8 cellular contexts compared by ENCODE assay signal in the genomic region with DNA sequence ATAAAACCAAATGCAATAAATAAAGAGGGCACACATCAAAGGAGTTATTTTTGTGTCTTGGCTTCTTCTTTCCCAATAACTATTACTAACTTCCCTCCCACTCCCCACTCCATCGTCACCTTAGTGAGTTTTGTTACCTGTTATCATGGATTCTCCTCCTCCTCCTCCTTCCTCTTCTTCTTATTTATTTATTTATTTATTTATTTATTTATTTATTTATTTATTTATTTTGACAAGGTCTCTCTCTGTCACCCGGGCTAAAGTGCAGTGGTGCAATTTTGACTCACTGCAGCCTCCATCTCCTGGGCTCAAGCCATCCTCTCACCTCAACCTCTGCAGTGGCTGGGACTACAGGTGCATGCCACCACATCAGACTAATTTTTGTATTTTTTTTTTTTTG. TPM values are rescaled to one million over a fixed set of nuclear protein-coding genes. Genes with fewer than 3 reads are reported as not detected.
"Had no signal": no experiment of that assay in that cellular context is flagged by ENCODE, and none has a peak within 500 bp of the region (broad histone marks: within the 10 kb centered on the region; RNA-seq: fewer than 3 reads in every experiment).

No MANE protein-coding gene starts in this region.

- DNase-seq: GDM1, GF-D8 had no signal

- H3K4me3 ChIP-seq: GM12878 had no signal

- ATAC-seq: GM12878 had no signal

- FAIRE-seq: G401.6, GM12878, GM12891, GM12892, GM18507, GM19239 had no signal

RNA-seq across cellular contexts. Expression of a gene that starts 26.4 kb away (rescaled TPM):
- total RNA-seq: GM12878 had no signal
